ENCODE assay signal across 20 cellular contexts in the genomic region with DNA sequence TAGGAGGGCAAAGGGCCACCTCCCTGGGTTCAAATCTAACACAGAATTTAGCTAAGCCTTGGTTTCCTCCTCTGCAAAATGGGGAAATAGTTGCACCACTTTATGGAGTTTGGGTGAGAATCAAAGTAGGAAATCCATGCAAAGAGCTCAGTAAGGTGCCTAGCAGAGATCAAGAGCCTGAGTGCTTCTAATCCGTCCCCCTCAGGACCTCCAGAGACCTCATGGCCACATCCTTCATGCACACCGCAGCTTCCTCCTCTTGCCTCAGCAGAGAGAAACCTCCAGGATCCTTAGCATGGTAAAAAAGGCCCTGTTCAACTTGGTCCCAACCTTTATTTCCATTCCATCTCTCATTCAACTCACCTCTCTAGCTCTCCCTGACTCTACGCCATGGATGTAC. TPM values are rescaled to one million over a fixed set of nuclear protein-coding genes. Genes with fewer than 3 reads are reported as not detected.
DNase-seq lines count a peak whose midpoint lies in the region; ATAC-seq and TF ChIP-seq lines count a peak whose summit lies in the region.
"Had no signal": no experiment of that assay in that cellular context is flagged by ENCODE, and none has a peak within 500 bp of the region (broad histone marks: within the 10 kb centered on the region; RNA-seq: fewer than 3 reads in every experiment).

No MANE protein-coding gene starts in this region.

- CTCF ChIA-PET in activated CD8-positive, alpha-beta T cell treated with anti-CD3 and anti-CD28 coated beads, Interleukin-2, amount 10 ng/mL, durations not matched to agents 7 days and 5 days (lab: Charles Lee): no interaction called here
- CTCF ChIA-PET in activated CD8-positive, alpha-beta T cell treated with anti-CD3 and anti-CD28 coated beads for 36 hours (lab: Charles Lee): no interaction called here
- CTCF ChIA-PET in MCF 10A (lab: Yijun Ruan, JAX) (interaction anchor here (0.6 to 1.5 kb wide), 8 partner anchors 12 to 748 kb away, joined by 3 to 5 read pairs (median 3); no protein-coding TSS in a partner anchor), GM10248 (lab: Yijun Ruan, JAX) (interaction anchor here (2.2 kb wide), 1 partner anchor 9 kb away, joined by 5 read pairs; no protein-coding TSS in a partner anchor)

- no peaks in the 10 kb centered on the region for H3K27me3 ChIP-seq in tibial artery

- no TSS peak for BruUV-seq in MCF 10A (replicated peaks; lab: Mats Ljungman, UMichigan)

- intact Hi-C loops in activated CD8-positive, alpha-beta T cell treated with anti-CD3 and anti-CD28 coated beads for 36 hours (cut with micrococcal nuclease): no loop called here
- intact Hi-C loops in MCF 10A (cut with micrococcal nuclease) (no loop called here), tibial artery (cut with DNase I; ENCODE audit: low total_unique reads) (loop anchor here (10.0 kb wide), 1 partner anchor 70 kb away; no protein-coding TSS in a partner anchor)

- H3K27ac Mint-ChIP-seq in activated CD8-positive, alpha-beta T cell treated with anti-CD3 and anti-CD28 coated beads, Interleukin-2, amount 10 ng/mL, durations not matched to agents 7 days and 5 days: no peak overlapping the region
- no peak overlapping the region for H3K27ac Mint-ChIP-seq in activated CD8-positive, alpha-beta T cell treated with anti-CD3 and anti-CD28 coated beads for 36 hours
- H3K27ac Mint-ChIP-seq in MCF 10A (ENCODE audit: low read depth, unreplicated experiment) (peak overlapping the region; percentile 26), mesothelial cell of epicardium (peak overlapping the region; percentile 0), immature natural killer cell (no peak overlapping the region)
- H3K27ac Mint-ChIP-seq: activated CD4-positive, alpha-beta T cell treated with anti-CD3 and anti-CD28 coated beads, Interleukin-2, amount 10 ng/mL, durations not matched to agents 7 days and 5 days; activated naive CD4-positive, alpha-beta T cell treated with anti-CD3 and anti-CD28 coated beads, Interleukin-2, amount 50 U/mL, for 24 hours had no signal

- H3K27ac ChIP-seq in tibial artery: peak overlapping the region; percentile 87 to 90
- H3K27ac ChIP-seq: C4-2B had no signal

- no peaks in the 10 kb centered on the region for H3K9me3 Mint-ChIP-seq in activated CD8-positive, alpha-beta T cell treated with anti-CD3 and anti-CD28 coated beads, Interleukin-2, amount 10 ng/mL, durations not matched to agents 7 days and 5 days (ENCODE audit: insufficient read depth)
- H3K9me3 Mint-ChIP-seq in activated CD8-positive, alpha-beta T cell treated with anti-CD3 and anti-CD28 coated beads for 36 hours: no peaks in the 10 kb centered on the region
- H3K9me3 Mint-ChIP-seq in MCF 10A (ENCODE audit: unreplicated experiment) (no peaks in the 10 kb centered on the region), mesothelial cell of epicardium (no peaks in the 10 kb centered on the region), immature natural killer cell (no peaks in the 10 kb centered on the region)
- H3K9me3 Mint-ChIP-seq: activated CD4-positive, alpha-beta T cell treated with anti-CD3 and anti-CD28 coated beads, Interleukin-2, amount 10 ng/mL, durations not matched to agents 7 days and 5 days; activated naive CD4-positive, alpha-beta T cell treated with anti-CD3 and anti-CD28 coated beads, Interleukin-2, amount 50 U/mL, for 24 hours; neural crest cell had no signal

- no peaks in the 10 kb centered on the region for H3K9me3 ChIP-seq in tibial artery
- H3K9me3 ChIP-seq: SK-N-SH had no signal

- no peak for TF ChIP-seq CTCF in activated CD8-positive, alpha-beta T cell treated with anti-CD3 and anti-CD28 coated beads for 36 hours (IDR thresholded peaks at IDR 0.05)
- TF ChIP-seq CTCF in MCF 10A (IDR thresholded peaks at IDR 0.05; ENCODE audit: unreplicated experiment) (no peak), mesothelial cell of epicardium (IDR thresholded peaks at IDR 0.05; ENCODE audit: unreplicated experiment) (no peak), tibial artery (IDR thresholded peaks at IDR 0.05) (no peak), GM10248 (IDR thresholded peaks at IDR 0.05; ENCODE audit: control extremely low read depth, extremely low read depth, low read depth, missing control alignments) (no peak)

- H3K4me3 Mint-ChIP-seq in activated CD8-positive, alpha-beta T cell treated with anti-CD3 and anti-CD28 coated beads, Interleukin-2, amount 10 ng/mL, durations not matched to agents 7 days and 5 days: no peak overlapping the region
- no peak overlapping the region for H3K4me3 Mint-ChIP-seq in activated CD8-positive, alpha-beta T cell treated with anti-CD3 and anti-CD28 coated beads for 36 hours
- H3K4me3 Mint-ChIP-seq in MCF 10A (ENCODE audit: unreplicated experiment) (no peak overlapping the region), mesothelial cell of epicardium (no peak overlapping the region), immature natural killer cell (no peak overlapping the region)
- H3K4me3 Mint-ChIP-seq: activated CD4-positive, alpha-beta T cell treated with anti-CD3 and anti-CD28 coated beads, Interleukin-2, amount 10 ng/mL, durations not matched to agents 7 days and 5 days; activated naive CD4-positive, alpha-beta T cell treated with anti-CD3 and anti-CD28 coated beads, Interleukin-2, amount 50 U/mL, for 24 hours; neural crest cell had no signal

- no peaks in the 10 kb centered on the region for H3K36me3 ChIP-seq in tibial artery
- H3K36me3 ChIP-seq: cardiac muscle cell had no signal

- no peak overlapping the region for H3K4me3 ChIP-seq in tibial artery
- H3K4me3 ChIP-seq: cardiac muscle cell had no signal

- H3K27me3 Mint-ChIP-seq in activated CD8-positive, alpha-beta T cell treated with anti-CD3 and anti-CD28 coated beads, Interleukin-2, amount 10 ng/mL, durations not matched to agents 7 days and 5 days (ENCODE audit: low read depth): peaks cover 4% of the 10 kb centered on the region
- H3K27me3 Mint-ChIP-seq in activated CD8-positive, alpha-beta T cell treated with anti-CD3 and anti-CD28 coated beads for 36 hours: peaks cover 6% of the 10 kb centered on the region
- H3K27me3 Mint-ChIP-seq in MCF 10A (ENCODE audit: insufficient read depth, unreplicated experiment) (no peaks in the 10 kb centered on the region), mesothelial cell of epicardium (ENCODE audit: low read depth) (no peaks in the 10 kb centered on the region), immature natural killer cell (ENCODE audit: low read depth in 3 of 3) (peaks cover 2 to 14% (median 9%) of the 10 kb centered on the region in 3 donors)
- H3K27me3 Mint-ChIP-seq: activated naive CD4-positive, alpha-beta T cell treated with anti-CD3 and anti-CD28 coated beads, Interleukin-2, amount 50 U/mL, for 24 hours had no signal

- peaks cover 22% of the 10 kb centered on the region for H3K4me1 Mint-ChIP-seq in activated CD8-positive, alpha-beta T cell treated with anti-CD3 and anti-CD28 coated beads, Interleukin-2, amount 10 ng/mL, durations not matched to agents 7 days and 5 days (ENCODE audit: low read depth)
- no peaks in the 10 kb centered on the region for H3K4me1 Mint-ChIP-seq in activated CD8-positive, alpha-beta T cell treated with anti-CD3 and anti-CD28 coated beads for 36 hours (ENCODE audit: low read depth)
- H3K4me1 Mint-ChIP-seq in MCF 10A (ENCODE audit: insufficient read depth, unreplicated experiment): peaks cover 20% of the 10 kb centered on the region
- H3K4me1 Mint-ChIP-seq in mesothelial cell of epicardium: peaks cover 25% of the 10 kb centered on the region
- H3K4me1 Mint-ChIP-seq in immature natural killer cell: peaks cover 3 to 30% of the 10 kb centered on the region in 2 donors
- H3K4me1 Mint-ChIP-seq: activated naive CD4-positive, alpha-beta T cell treated with anti-CD3 and anti-CD28 coated beads, Interleukin-2, amount 50 U/mL, for 24 hours had no signal

- no peak for ATAC-seq in activated CD8-positive, alpha-beta T cell treated with anti-CD3 and anti-CD28 coated beads, Interleukin-2, amount 10 ng/mL, durations not matched to agents 7 days and 5 days
- ATAC-seq in activated CD8-positive, alpha-beta T cell treated with anti-CD3 and anti-CD28 coated beads for 36 hours: no peak
- no peak for ATAC-seq in SK-N-SH treated with all-trans-retinoic acid at 6 μM for 48 hours
- ATAC-seq: Panc1 had no signal

- peaks cover 0 to 83% (median 52%) of the 10 kb centered on the region in 4 donors for H3K4me1 ChIP-seq in tibial artery

- POLR2A ChIA-PET in activated CD8-positive, alpha-beta T cell treated with anti-CD3 and anti-CD28 coated beads, Interleukin-2, amount 10 ng/mL, durations not matched to agents 7 days and 5 days (lab: Charles Lee): no interaction called here
- POLR2A ChIA-PET in activated CD8-positive, alpha-beta T cell treated with anti-CD3 and anti-CD28 coated beads for 36 hours (lab: Charles Lee): no interaction called here
- POLR2A ChIA-PET in MCF 10A (lab: Yijun Ruan, JAX) (interaction anchor here (1.0 to 1.6 kb wide), 6 partner anchors 23 to 48 kb away, joined by 3 to 6 read pairs (median 4); partner anchors contain the start of gene NAV2), GM10248 (lab: Yijun Ruan, JAX) (interaction anchor here (0.6 kb wide), 1 partner anchor 481 kb away, joined by 3 read pairs; no protein-coding TSS in a partner anchor)

- peak; percentile 42 for DNase-seq in activated CD8-positive, alpha-beta T cell treated with anti-CD3 and anti-CD28 coated beads, Interleukin-2, amount 10 ng/mL, durations not matched to agents 7 days and 5 days
- DNase-seq in activated CD8-positive, alpha-beta T cell treated with anti-CD3 and anti-CD28 coated beads for 36 hours: no peak
- DNase-seq in MCF 10A (ENCODE audit: unreplicated experiment) (no peak), mesothelial cell of epicardium (ENCODE audit: low spot score in 2 of 2, unreplicated experiment in 2 of 2) (no peak), tibial artery (no peak), GM10248 (ENCODE audit: extremely low spot score) (no peak), immature natural killer cell (no peak)
- DNase-seq: activated CD4-positive, alpha-beta T cell treated with anti-CD3 and anti-CD28 coated beads, Interleukin-2, amount 10 ng/mL, durations not matched to agents 7 days and 5 days; activated T-cell treated with anti-CD3 and anti-CD28 coated beads, Interleukin-2, amount 50 U/mL, for 1 hour; effector CD8-positive, alpha-beta T cell; NCI-H1048; NCI-H69; retina; SK-N-SH had no signal

- no peaks in the 10 kb centered on the region for H3K36me3 Mint-ChIP-seq in activated CD8-positive, alpha-beta T cell treated with anti-CD3 and anti-CD28 coated beads, Interleukin-2, amount 10 ng/mL, durations not matched to agents 7 days and 5 days (ENCODE audit: low read depth)
- H3K36me3 Mint-ChIP-seq in activated CD8-positive, alpha-beta T cell treated with anti-CD3 and anti-CD28 coated beads for 36 hours (ENCODE audit: low read depth): no peaks in the 10 kb centered on the region
- H3K36me3 Mint-ChIP-seq in MCF 10A (ENCODE audit: insufficient read depth, unreplicated experiment) (no peaks in the 10 kb centered on the region), mesothelial cell of epicardium (no peaks in the 10 kb centered on the region), immature natural killer cell (no peaks in the 10 kb centered on the region)
- H3K36me3 Mint-ChIP-seq: activated naive CD4-positive, alpha-beta T cell treated with anti-CD3 and anti-CD28 coated beads, Interleukin-2, amount 50 U/mL, for 24 hours had no signal

RNA-seq across cellular contexts. Expression of gene NAV2, which starts 37.8 kb away (rescaled TPM):
- under 1 TPM; 0.23 to 0.71 TPM for total RNA-seq in activated CD8-positive, alpha-beta T cell treated with anti-CD3 and anti-CD28 coated beads, Interleukin-2, amount 10 ng/mL, durations not matched to agents 7 days and 5 days
- total RNA-seq in activated CD8-positive, alpha-beta T cell treated with anti-CD3 and anti-CD28 coated beads for 36 hours: under 1 TPM; 0.23 to 0.36 TPM
- total RNA-seq in MCF 10A (2022): 116 and 139 TPM in 2 replicates
- 63.1 to 69.8 TPM (median 67.7 TPM) in 3 replicates for total RNA-seq in mesothelial cell of epicardium
- polyA plus RNA-seq in immature natural killer cell: under 1 TPM in 1 of 3 donors, not detected in 2; 0.66 TPM

Comparison
In these comparisons a context has a peak if more than half of its experiments do, and no peak if none do; other contexts are left out.
1. H3K27ac Mint-ChIP-seq: peak in MCF 10A (single experiment) and mesothelial cell of epicardium (single experiment); none in activated CD8-positive, alpha-beta T cell treated with anti-CD3 and anti-CD28 coated beads, Interleukin-2, amount 10 ng/mL, durations not matched to agents 7 days and 5 days (single experiment), activated CD8-positive, alpha-beta T cell treated with anti-CD3 and anti-CD28 coated beads for 36 hours (single experiment) and immature natural killer cell (0 of 6).
2. RNA of gene NAV2, which starts 37.8 kb away (total RNA-seq): 116 to 139 TPM in MCF 10A and 63.1 to 69.8 TPM in mesothelial cell of epicardium; 0.23 to 0.71 TPM in activated CD8-positive, alpha-beta T cell treated with anti-CD3 and anti-CD28 coated beads, Interleukin-2, amount 10 ng/mL, durations not matched to agents 7 days and 5 days and 0.23 to 0.36 TPM in activated CD8-positive, alpha-beta T cell treated with anti-CD3 and anti-CD28 coated beads for 36 hours; every median in the first group is over 10 times any median in the second.
3. CTCF ChIA-PET loops: an anchor here in MCF 10A (0.6 to 1.5 kb wide) and GM10248 (2.2 kb wide); none called in activated CD8-positive, alpha-beta T cell treated with anti-CD3 and anti-CD28 coated beads, Interleukin-2, amount 10 ng/mL, durations not matched to agents 7 days and 5 days and activated CD8-positive, alpha-beta T cell treated with anti-CD3 and anti-CD28 coated beads for 36 hours.
4. POLR2A ChIA-PET loops: an anchor here in MCF 10A (1.0 to 1.6 kb wide) and GM10248 (0.6 kb wide); none called in activated CD8-positive, alpha-beta T cell treated with anti-CD3 and anti-CD28 coated beads, Interleukin-2, amount 10 ng/mL, durations not matched to agents 7 days and 5 days and activated CD8-positive, alpha-beta T cell treated with anti-CD3 and anti-CD28 coated beads for 36 hours.